ENCODE assay signal across 8 cellular contexts in genomic region chr12:95072900-95073697, GRCh38. TPM values are rescaled to one million over a fixed set of nuclear protein-coding genes. Genes with fewer than 3 reads are reported as not detected.
DNase-seq lines count a peak whose midpoint lies in the region; ATAC-seq lines count a peak whose summit lies in the region.

NR2C1 (minus strand) TSS chr12:95073618; CDS start chr12:95067384, 6,234 bp downstream.

- no peak within 1 kb of the TSS for H2BK5ac ChIP-seq in mesendoderm (ENCODE audit: low read length)

- H2AK5ac ChIP-seq in mesendoderm (ENCODE audit: low read length), result no peak within 1 kb of the TSS

- CTCF ChIA-PET in activated CD8-positive, alpha-beta memory T cell treated with anti-CD3 and anti-CD28 coated beads, Interleukin-2, amount 10 ng/mL, durations not matched to agents 7 days and 5 days (lab: Charles Lee), result interaction anchor here (0.6 to 2.4 kb wide), 23 partner anchors 10 to 868 kb away, joined by 3 to 11 read pairs (median 4); partner anchors contain the start of genes FGD6, METAP2, NDUFA12 and VEZT

- peak within 1 kb of the TSS; percentile 48 for H3K23ac ChIP-seq in mesendoderm (ENCODE audit: low read length)

- H2BK15ac ChIP-seq in mesendoderm (replicated peaks; ENCODE audit: low read depth), result no peak within 1 kb of the TSS

- H3K27me3 Mint-ChIP-seq in activated CD8-positive, alpha-beta memory T cell treated with anti-CD3 and anti-CD28 coated beads, Interleukin-2, amount 10 ng/mL, durations not matched to agents 7 days and 5 days, result no peaks in the 10 kb centered on the region

- peak within 1 kb of the TSS; percentile 66 for H4K8ac ChIP-seq in mesendoderm (ENCODE audit: low read depth, low read length)

- H3K9ac ChIP-seq in NT2/D1 (ENCODE audit: insufficient read length, low read depth) (peak within 1 kb of the TSS; percentile 96), endocrine pancreas (ENCODE audit: control insufficient read depth, insufficient read depth, low read length) (peak within 1 kb of the TSS; percentile 88), mesendoderm (ENCODE audit: low read length) (peak within 1 kb of the TSS; percentile 84)

- H3K4me3 Mint-ChIP-seq in activated CD8-positive, alpha-beta memory T cell treated with anti-CD3 and anti-CD28 coated beads, Interleukin-2, amount 10 ng/mL, durations not matched to agents 7 days and 5 days, result peak within 1 kb of the TSS; percentile 90

- H3K4me3 ChIP-seq in NT2/D1 (ENCODE audit: insufficient read length, low read depth) (peak within 1 kb of the TSS; percentile 94), endocrine pancreas (ENCODE audit: control insufficient read depth, insufficient read depth, low read length) (peak within 1 kb of the TSS; percentile 82), mesendoderm (ENCODE audit: low read length) (peak within 1 kb of the TSS; percentile 89)

- no peak within 1 kb of the TSS for H2BK120ac ChIP-seq in mesendoderm (ENCODE audit: low read depth, low read length)

- H3K4me1 Mint-ChIP-seq in activated CD8-positive, alpha-beta memory T cell treated with anti-CD3 and anti-CD28 coated beads, Interleukin-2, amount 10 ng/mL, durations not matched to agents 7 days and 5 days, result peaks cover 16% of the 10 kb centered on the region

- no peak within 1 kb of the TSS for H3K4ac ChIP-seq in mesendoderm (ENCODE audit: low read depth, low read length)

- H3K27ac Mint-ChIP-seq in activated CD8-positive, alpha-beta memory T cell treated with anti-CD3 and anti-CD28 coated beads, Interleukin-2, amount 10 ng/mL, durations not matched to agents 7 days and 5 days, result peak within 1 kb of the TSS; percentile 91

- H4K5ac ChIP-seq in mesendoderm (ENCODE audit: low read length), result no peak within 1 kb of the TSS

- H3K56ac ChIP-seq in mesendoderm (ENCODE audit: low read length), result peak within 1 kb of the TSS; percentile 92

- H3K27ac ChIP-seq in mesendoderm (ENCODE audit: low read depth, low read length), result peak within 1 kb of the TSS; percentile 78

- peak within 1 kb of the TSS; percentile 3 for H3K4me2 ChIP-seq in mesendoderm (ENCODE audit: low read length)

- H3K4me1 ChIP-seq in NT2/D1 (ENCODE audit: insufficient read depth, insufficient read length), result no peaks in the 10 kb centered on the region
- H3K4me1 ChIP-seq in endocrine pancreas (ENCODE audit: control insufficient read depth, insufficient read depth, low read length), result no peaks in the 10 kb centered on the region
- no peaks in the 10 kb centered on the region for H3K4me1 ChIP-seq in mesendoderm (ENCODE audit: control insufficient read depth, low read depth, low read length)

- no CpG with 5 or more reads among the region's 99 CpGs for WGBS in mesendoderm (ENCODE audit: extremely low coverage, insufficient coverage, low lambda C conversion rate)

- H3K9me3 ChIP-seq in NT2/D1 (ENCODE audit: insufficient read depth, low read length) (no peaks in the 10 kb centered on the region), endocrine pancreas (ENCODE audit: control insufficient read depth, low read length) (no peaks in the 10 kb centered on the region)

- H3K36me3 ChIP-seq in NT2/D1 (ENCODE audit: insufficient read depth, insufficient read length, low read length) (peaks cover 25% of the 10 kb centered on the region), endocrine pancreas (ENCODE audit: control insufficient read depth, insufficient read depth, low read length) (no peaks in the 10 kb centered on the region), mesendoderm (ENCODE audit: control insufficient read depth, insufficient read depth, low read length) (no peaks in the 10 kb centered on the region)

- peaks cover 7% of the 10 kb centered on the region for H3K36me3 Mint-ChIP-seq in activated CD8-positive, alpha-beta memory T cell treated with anti-CD3 and anti-CD28 coated beads, Interleukin-2, amount 10 ng/mL, durations not matched to agents 7 days and 5 days

- H3K18ac ChIP-seq in mesendoderm (ENCODE audit: low read length), result peak within 1 kb of the TSS; percentile 71

- H3K79me1 ChIP-seq in mesendoderm (ENCODE audit: low read length), result peaks cover 5% of the 10 kb centered on the region

- H3K9me3 Mint-ChIP-seq in activated CD8-positive, alpha-beta memory T cell treated with anti-CD3 and anti-CD28 coated beads, Interleukin-2, amount 10 ng/mL, durations not matched to agents 7 days and 5 days (ENCODE audit: low read depth), result no peaks in the 10 kb centered on the region

- DNase-seq in CMK (ENCODE audit: low read depth), result peak; percentile 78
- DNase-seq in HT1080 (ENCODE audit: low read depth), result peak; percentile 31
- peak; percentile 94 for DNase-seq in NT2/D1 (ENCODE audit: low read depth, low spot score)
- peak; percentile 97 for DNase-seq in activated CD8-positive, alpha-beta memory T cell treated with anti-CD3 and anti-CD28 coated beads, Interleukin-2, amount 10 ng/mL, durations not matched to agents 7 days and 5 days
- peak; percentile 98 for DNase-seq in mesendoderm
- DNase-seq in stimulated activated CD8-positive, alpha-beta memory T cell treated with anti-CD3 and anti-CD28 coated beads, Interleukin-15, amount 100 ng/mL, for 1 hour (ENCODE audit: low read depth), result peak; percentile 77

- H3K27me3 ChIP-seq in NT2/D1 (ENCODE audit: insufficient read depth, insufficient read length), result no peaks in the 10 kb centered on the region
- H3K27me3 ChIP-seq in endocrine pancreas (ENCODE audit: control insufficient read depth, insufficient read depth, low read length), result no peaks in the 10 kb centered on the region
- no peaks in the 10 kb centered on the region for H3K27me3 ChIP-seq in mesendoderm (ENCODE audit: insufficient read depth, low read length, poor library complexity)

- peak; percentile 96 for ATAC-seq in GM21360 (IDR thresholded peaks at IDR 0.05; ENCODE audit: unreplicated experiment)
- ATAC-seq in activated CD8-positive, alpha-beta memory T cell treated with anti-CD3 and anti-CD28 coated beads, Interleukin-2, amount 10 ng/mL, durations not matched to agents 7 days and 5 days, result peak; percentile 97

- H3K79me2 ChIP-seq in mesendoderm (ENCODE audit: control insufficient read depth, insufficient read depth, low read length), result peaks cover 21% of the 10 kb centered on the region

RNA-seq across cellular contexts. Expression of gene NR2C1, which starts in this region (rescaled TPM):
- 11.5 and 25.3 TPM in 2 replicates for total RNA-seq in HT1080 (2014; rRNA removed; shearing (Covaris generic))
- polyA plus RNA-seq in HT1080 (2015; cell fraction: cytosol; rRNA removed), result 11.3 and 13.6 TPM in 2 replicates
- 93.4 and 98.2 TPM in 2 replicates for polyA plus RNA-seq in HT1080 (2015; cell fraction: nucleus; rRNA removed)
- 10 to 100 TPM; 35.5 to 40.9 TPM for total RNA-seq in activated CD8-positive, alpha-beta memory T cell treated with anti-CD3 and anti-CD28 coated beads, Interleukin-2, amount 10 ng/mL, durations not matched to agents 7 days and 5 days
- 44.0 TPM for polyA plus RNA-seq in mesendoderm (2013, experiment 1 of 2)
- polyA plus RNA-seq in mesendoderm (2013, experiment 2 of 2), result 47.2 TPM

Comparison
In these comparisons a context has a peak if more than half of its experiments do, and no peak if none do; other contexts are left out.
1. Peak in every context shown above with its lines: DNase-seq, ATAC-seq, H3K4me3 ChIP-seq and H3K27ac ChIP-seq.
2. DNase-seq: peak in every context shown above with its lines; median percentile 98 in mesendoderm; 97 in activated CD8-positive, alpha-beta memory T cell treated with anti-CD3 and anti-CD28 coated beads, Interleukin-2, amount 10 ng/mL, durations not matched to agents 7 days and 5 days; 94 in NT2/D1; 78 in CMK; 77 in stimulated activated CD8-positive, alpha-beta memory T cell treated with anti-CD3 and anti-CD28 coated beads, Interleukin-15, amount 100 ng/mL, for 1 hour; 31 in HT1080.